ENCODE assay signal across 1 cellular context in the genomic region with DNA sequence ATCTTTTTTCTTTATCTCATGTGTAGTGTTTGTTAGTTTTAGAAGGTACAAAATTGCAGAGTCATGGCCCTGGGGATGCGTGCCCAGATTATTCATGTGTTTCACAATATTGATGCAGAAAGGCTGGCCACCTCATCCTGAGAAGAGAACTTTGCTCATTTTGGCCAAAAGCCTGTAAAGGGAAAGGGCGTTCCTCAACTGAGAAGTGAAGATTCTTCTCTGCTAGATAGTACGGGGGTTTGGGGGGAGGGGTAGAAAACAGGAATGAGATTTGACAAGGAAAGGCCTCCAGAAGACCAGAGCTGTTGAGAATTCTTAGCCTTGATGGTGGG.
TF ChIP-seq lines count a peak whose summit lies in the region.

No MANE protein-coding gene starts in this region.

TF ChIP-seq in HepG2, 621 proteins besides CTCF, POLR2A, EP300 and RAD21 (continued from another document and continues in another):
- TF ChIP-seq, protein P1, sequence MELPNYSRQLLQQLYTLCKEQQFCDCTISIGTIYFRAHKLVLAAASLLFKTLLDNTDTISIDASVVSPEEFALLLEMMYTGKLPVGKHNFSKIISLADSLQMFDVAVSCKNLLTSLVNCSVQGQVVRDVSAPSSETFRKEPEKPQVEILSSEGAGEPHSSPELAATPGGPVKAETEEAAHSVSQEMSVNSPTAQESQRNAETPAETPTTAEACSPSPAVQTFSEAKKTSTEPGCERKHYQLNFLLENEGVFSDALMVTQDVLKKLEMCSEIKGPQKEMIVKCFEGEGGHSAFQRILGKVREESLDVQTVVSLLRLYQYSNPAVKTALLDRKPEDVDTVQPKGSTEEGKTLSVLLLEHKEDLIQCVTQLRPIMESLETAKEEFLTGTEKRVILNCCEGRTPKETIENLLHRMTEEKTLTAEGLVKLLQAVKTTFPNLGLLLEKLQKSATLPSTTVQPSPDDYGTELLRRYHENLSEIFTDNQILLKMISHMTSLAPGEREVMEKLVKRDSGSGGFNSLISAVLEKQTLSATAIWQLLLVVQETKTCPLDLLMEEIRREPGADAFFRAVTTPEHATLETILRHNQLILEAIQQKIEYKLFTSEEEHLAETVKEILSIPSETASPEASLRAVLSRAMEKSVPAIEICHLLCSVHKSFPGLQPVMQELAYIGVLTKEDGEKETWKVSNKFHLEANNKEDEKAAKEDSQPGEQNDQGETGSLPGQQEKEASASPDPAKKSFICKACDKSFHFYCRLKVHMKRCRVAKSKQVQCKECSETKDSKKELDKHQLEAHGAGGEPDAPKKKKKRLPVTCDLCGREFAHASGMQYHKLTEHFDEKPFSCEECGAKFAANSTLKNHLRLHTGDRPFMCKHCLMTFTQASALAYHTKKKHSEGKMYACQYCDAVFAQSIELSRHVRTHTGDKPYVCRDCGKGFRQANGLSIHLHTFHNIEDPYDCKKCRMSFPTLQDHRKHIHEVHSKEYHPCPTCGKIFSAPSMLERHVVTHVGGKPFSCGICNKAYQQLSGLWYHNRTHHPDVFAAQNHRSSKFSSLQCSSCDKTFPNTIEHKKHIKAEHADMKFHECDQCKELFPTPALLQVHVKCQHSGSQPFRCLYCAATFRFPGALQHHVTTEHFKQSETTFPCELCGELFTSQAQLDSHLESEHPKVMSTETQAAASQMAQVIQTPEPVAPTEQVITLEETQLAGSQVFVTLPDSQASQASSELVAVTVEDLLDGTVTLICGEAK (IDR thresholded peaks at IDR 0.05), result no peak
- TF ChIP-seq, protein P1 (CRISPR knock-in tag; IDR thresholded peaks at IDR 0.05), result no peak
- TF ChIP-seq XRCC5 (optimal IDR thresholded peaks at IDR 0.05; ENCODE audit: low read length), result no peak
- TF ChIP-seq, protein P2, sequence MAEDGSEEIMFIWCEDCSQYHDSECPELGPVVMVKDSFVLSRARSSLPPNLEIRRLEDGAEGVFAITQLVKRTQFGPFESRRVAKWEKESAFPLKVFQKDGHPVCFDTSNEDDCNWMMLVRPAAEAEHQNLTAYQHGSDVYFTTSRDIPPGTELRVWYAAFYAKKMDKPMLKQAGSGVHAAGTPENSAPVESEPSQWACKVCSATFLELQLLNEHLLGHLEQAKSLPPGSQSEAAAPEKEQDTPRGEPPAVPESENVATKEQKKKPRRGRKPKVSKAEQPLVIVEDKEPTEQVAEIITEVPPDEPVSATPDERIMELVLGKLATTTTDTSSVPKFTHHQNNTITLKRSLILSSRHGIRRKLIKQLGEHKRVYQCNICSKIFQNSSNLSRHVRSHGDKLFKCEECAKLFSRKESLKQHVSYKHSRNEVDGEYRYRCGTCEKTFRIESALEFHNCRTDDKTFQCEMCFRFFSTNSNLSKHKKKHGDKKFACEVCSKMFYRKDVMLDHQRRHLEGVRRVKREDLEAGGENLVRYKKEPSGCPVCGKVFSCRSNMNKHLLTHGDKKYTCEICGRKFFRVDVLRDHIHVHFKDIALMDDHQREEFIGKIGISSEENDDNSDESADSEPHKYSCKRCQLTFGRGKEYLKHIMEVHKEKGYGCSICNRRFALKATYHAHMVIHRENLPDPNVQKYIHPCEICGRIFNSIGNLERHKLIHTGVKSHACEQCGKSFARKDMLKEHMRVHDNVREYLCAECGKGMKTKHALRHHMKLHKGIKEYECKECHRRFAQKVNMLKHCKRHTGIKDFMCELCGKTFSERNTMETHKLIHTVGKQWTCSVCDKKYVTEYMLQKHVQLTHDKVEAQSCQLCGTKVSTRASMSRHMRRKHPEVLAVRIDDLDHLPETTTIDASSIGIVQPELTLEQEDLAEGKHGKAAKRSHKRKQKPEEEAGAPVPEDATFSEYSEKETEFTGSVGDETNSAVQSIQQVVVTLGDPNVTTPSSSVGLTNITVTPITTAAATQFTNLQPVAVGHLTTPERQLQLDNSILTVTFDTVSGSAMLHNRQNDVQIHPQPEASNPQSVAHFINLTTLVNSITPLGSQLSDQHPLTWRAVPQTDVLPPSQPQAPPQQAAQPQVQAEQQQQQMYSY (CRISPR knock-in tag; IDR thresholded peaks at IDR 0.05), result no peak
- no peak for TF ChIP-seq GTF3A (CRISPR knock-in tag; conservative IDR thresholded peaks at IDR 0.05)
- TF ChIP-seq ZNF350 (CRISPR knock-in tag; IDR thresholded peaks at IDR 0.05; ENCODE audit: borderline replicate concordance, low read depth), result no peak
- TF ChIP-seq KLF16 (CRISPR knock-in tag; IDR thresholded peaks at IDR 0.05), result no peak
- no peak for TF ChIP-seq GPN1 (CRISPR knock-in tag; IDR thresholded peaks at IDR 0.05; ENCODE audit: borderline replicate concordance)
- TF ChIP-seq, protein P3, sequence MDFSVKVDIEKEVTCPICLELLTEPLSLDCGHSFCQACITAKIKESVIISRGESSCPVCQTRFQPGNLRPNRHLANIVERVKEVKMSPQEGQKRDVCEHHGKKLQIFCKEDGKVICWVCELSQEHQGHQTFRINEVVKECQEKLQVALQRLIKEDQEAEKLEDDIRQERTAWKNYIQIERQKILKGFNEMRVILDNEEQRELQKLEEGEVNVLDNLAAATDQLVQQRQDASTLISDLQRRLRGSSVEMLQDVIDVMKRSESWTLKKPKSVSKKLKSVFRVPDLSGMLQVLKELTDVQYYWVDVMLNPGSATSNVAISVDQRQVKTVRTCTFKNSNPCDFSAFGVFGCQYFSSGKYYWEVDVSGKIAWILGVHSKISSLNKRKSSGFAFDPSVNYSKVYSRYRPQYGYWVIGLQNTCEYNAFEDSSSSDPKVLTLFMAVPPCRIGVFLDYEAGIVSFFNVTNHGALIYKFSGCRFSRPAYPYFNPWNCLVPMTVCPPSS (IDR thresholded peaks at IDR 0.05), result no peak
- no peak for TF ChIP-seq ZNF468 (CRISPR knock-in tag; IDR thresholded peaks at IDR 0.05)
- TF ChIP-seq HOXA3 (CRISPR knock-in tag; IDR thresholded peaks at IDR 0.05), result no peak
- TF ChIP-seq PHF8 (CRISPR knock-in tag; IDR thresholded peaks at IDR 0.05), result 0 out of 2 replicates have a peak, but pooled peaks have one; percentile 22
- TF ChIP-seq MIXL1 (CRISPR knock-in tag; IDR thresholded peaks at IDR 0.05), result no peak
- peak; percentile 87; the same call in 1 of the 2 replicates for TF ChIP-seq CEBPB (IDR thresholded peaks at IDR 0.05; ENCODE audit: borderline replicate concordance, low read depth, low read length)
- TF ChIP-seq, protein P4, sequence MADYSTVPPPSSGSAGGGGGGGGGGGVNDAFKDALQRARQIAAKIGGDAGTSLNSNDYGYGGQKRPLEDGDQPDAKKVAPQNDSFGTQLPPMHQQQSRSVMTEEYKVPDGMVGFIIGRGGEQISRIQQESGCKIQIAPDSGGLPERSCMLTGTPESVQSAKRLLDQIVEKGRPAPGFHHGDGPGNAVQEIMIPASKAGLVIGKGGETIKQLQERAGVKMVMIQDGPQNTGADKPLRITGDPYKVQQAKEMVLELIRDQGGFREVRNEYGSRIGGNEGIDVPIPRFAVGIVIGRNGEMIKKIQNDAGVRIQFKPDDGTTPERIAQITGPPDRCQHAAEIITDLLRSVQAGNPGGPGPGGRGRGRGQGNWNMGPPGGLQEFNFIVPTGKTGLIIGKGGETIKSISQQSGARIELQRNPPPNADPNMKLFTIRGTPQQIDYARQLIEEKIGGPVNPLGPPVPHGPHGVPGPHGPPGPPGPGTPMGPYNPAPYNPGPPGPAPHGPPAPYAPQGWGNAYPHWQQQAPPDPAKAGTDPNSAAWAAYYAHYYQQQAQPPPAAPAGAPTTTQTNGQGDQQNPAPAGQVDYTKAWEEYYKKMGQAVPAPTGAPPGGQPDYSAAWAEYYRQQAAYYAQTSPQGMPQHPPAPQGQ (CRISPR knock-in tag; IDR thresholded peaks at IDR 0.05; ENCODE audit: borderline replicate concordance), result no peak
- TF ChIP-seq, protein P5, sequence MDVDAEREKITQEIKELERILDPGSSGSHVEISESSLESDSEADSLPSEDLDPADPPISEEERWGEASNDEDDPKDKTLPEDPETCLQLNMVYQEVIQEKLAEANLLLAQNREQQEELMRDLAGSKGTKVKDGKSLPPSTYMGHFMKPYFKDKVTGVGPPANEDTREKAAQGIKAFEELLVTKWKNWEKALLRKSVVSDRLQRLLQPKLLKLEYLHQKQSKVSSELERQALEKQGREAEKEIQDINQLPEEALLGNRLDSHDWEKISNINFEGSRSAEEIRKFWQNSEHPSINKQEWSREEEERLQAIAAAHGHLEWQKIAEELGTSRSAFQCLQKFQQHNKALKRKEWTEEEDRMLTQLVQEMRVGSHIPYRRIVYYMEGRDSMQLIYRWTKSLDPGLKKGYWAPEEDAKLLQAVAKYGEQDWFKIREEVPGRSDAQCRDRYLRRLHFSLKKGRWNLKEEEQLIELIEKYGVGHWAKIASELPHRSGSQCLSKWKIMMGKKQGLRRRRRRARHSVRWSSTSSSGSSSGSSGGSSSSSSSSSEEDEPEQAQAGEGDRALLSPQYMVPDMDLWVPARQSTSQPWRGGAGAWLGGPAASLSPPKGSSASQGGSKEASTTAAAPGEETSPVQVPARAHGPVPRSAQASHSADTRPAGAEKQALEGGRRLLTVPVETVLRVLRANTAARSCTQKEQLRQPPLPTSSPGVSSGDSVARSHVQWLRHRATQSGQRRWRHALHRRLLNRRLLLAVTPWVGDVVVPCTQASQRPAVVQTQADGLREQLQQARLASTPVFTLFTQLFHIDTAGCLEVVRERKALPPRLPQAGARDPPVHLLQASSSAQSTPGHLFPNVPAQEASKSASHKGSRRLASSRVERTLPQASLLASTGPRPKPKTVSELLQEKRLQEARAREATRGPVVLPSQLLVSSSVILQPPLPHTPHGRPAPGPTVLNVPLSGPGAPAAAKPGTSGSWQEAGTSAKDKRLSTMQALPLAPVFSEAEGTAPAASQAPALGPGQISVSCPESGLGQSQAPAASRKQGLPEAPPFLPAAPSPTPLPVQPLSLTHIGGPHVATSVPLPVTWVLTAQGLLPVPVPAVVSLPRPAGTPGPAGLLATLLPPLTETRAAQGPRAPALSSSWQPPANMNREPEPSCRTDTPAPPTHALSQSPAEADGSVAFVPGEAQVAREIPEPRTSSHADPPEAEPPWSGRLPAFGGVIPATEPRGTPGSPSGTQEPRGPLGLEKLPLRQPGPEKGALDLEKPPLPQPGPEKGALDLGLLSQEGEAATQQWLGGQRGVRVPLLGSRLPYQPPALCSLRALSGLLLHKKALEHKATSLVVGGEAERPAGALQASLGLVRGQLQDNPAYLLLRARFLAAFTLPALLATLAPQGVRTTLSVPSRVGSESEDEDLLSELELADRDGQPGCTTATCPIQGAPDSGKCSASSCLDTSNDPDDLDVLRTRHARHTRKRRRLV (CRISPR knock-in tag; IDR thresholded peaks at IDR 0.05), result no peak
- TF ChIP-seq KLF13 (CRISPR knock-in tag; IDR thresholded peaks at IDR 0.05), result no peak
- no peak for TF ChIP-seq DPF2 (CRISPR knock-in tag; IDR thresholded peaks at IDR 0.05; ENCODE audit: borderline replicate concordance, low read depth)
- no peak for TF ChIP-seq ZNF10 (CRISPR knock-in tag; IDR thresholded peaks at IDR 0.05; ENCODE audit: borderline replicate concordance, low read depth)
- no peak for TF ChIP-seq KDM2A (CRISPR knock-in tag; IDR thresholded peaks at IDR 0.05; ENCODE audit: borderline replicate concordance, low read depth)
- no peak for TF ChIP-seq MLLT10 (CRISPR knock-in tag; IDR thresholded peaks at IDR 0.05)
- no peak for TF ChIP-seq MZF1 (CRISPR knock-in tag; IDR thresholded peaks at IDR 0.05; ENCODE audit: borderline replicate concordance)
- TF ChIP-seq FOXA1 (IDR thresholded peaks at IDR 0.05), result no peak
- TF ChIP-seq FOXA1 (CRISPR knock-in tag; IDR thresholded peaks at IDR 0.05), result no peak
- no peak for TF ChIP-seq NCOA5 (CRISPR knock-in tag; IDR thresholded peaks at IDR 0.05)
- no peak for TF ChIP-seq ARHGAP35 (CRISPR knock-in tag; IDR thresholded peaks at IDR 0.05; ENCODE audit: borderline replicate concordance)
- TF ChIP-seq ZNF703 (CRISPR knock-in tag; IDR thresholded peaks at IDR 0.05; ENCODE audit: borderline replicate concordance), result no peak
- no peak for TF ChIP-seq ZNF441 (CRISPR knock-in tag; IDR thresholded peaks at IDR 0.05; ENCODE audit: borderline replicate concordance)
- TF ChIP-seq, protein P6, sequence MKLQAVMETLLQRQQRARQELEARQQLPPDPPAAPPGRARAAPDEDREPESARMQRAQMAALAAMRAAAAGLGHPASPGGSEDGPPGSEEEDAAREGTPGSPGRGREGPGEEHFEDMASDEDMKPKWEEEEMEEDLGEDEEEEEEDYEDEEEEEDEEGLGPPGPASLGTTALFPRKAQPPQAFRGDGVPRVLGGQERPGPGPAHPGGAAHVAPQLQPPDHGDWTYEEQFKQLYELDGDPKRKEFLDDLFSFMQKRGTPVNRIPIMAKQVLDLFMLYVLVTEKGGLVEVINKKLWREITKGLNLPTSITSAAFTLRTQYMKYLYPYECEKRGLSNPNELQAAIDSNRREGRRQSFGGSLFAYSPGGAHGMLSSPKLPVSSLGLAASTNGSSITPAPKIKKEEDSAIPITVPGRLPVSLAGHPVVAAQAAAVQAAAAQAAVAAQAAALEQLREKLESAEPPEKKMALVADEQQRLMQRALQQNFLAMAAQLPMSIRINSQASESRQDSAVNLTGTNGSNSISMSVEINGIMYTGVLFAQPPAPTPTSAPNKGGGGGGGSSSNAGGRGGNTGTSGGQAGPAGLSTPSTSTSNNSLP (IDR thresholded peaks at IDR 0.05; ENCODE audit: low read depth, low read length), result peak; percentile 26; the same call in 1 of the 2 replicates
- TF ChIP-seq FOXK2 (IDR thresholded peaks at IDR 0.05), result no peak
- TF ChIP-seq MXI1 (IDR thresholded peaks at IDR 0.05; ENCODE audit: borderline replicate concordance, low read depth, low read length), result no peak
- peak; percentile 99; the same call in 1 of the 2 replicates for TF ChIP-seq ZFP1 (CRISPR knock-in tag; IDR thresholded peaks at IDR 0.05)
